Comparison of ENCODE assay signal across 9 cellular contexts in the genomic region with DNA sequence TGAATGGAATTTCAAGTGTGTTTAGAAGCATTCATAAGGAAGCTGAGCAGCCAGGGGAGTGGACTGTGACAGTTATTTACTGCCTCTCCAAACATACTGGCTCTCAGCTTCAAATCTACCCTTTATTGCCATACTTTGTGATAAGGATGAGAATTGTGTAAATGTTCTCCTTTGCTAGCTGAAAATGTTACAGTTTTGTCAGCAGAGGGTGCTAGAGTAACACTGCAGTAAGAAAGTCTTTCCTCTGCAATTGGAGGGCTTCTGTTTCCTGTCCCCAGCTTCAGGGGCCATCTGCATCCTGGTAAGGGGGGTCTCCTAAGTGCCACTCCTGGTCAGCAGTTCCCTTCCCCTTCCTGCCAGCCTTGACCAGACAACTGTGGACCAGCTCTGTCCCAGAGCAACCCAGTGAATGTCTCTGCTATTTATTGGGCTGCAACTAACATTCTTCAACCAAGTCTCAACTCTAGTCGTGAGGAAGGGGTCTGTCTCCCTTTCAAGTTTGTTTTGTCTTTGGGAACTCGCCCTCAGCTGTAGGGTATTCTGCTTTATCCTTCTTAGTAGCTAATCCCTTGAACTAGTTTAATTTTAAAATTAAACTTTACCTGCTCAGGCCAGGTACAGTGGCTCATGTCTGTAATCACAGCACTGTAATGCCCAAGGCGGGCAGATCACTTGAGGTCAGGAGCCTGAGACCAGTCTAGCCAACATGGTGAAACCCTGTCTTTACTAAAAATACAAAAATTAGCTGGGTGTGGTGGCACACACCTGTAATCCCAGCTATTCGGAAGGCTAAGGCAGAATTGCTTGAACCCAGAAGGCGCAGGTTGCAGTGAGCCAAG. TPM values are rescaled to one million over a fixed set of nuclear protein-coding genes. Genes with fewer than 3 reads are reported as not detected.
DNase-seq lines count a peak whose midpoint lies in the region; ATAC-seq, FAIRE-seq and TF ChIP-seq lines count a peak whose summit lies in the region.
"Had no signal": no experiment of that assay in that cellular context is flagged by ENCODE, and none has a peak within 500 bp of the region (broad histone marks: within the 10 kb centered on the region; RNA-seq: fewer than 3 reads in every experiment).

No MANE protein-coding gene starts in this region.

- POLR2A ChIA-PET in SK-N-SH (lab: Yijun Ruan, JAX): interaction anchor here (0.9 to 1.8 kb wide), 3 partner anchors 207 to 420 kb away, joined by 3 to 7 read pairs (median 4); partner anchors contain the start of gene FNIP1

- H3K27ac ChIP-seq in SK-N-SH (ENCODE audit: low read depth in 2 of 2, low read length in 1 of 2) (0 out of 4 replicates have a peak overlapping the region, but pooled peaks of 1 of the 2 experiments have one; percentile 7), lung (ENCODE audit: low read depth in 1 of 2, low read length in 1 of 2) (peak overlapping the region in 1 of 2 donors; percentile 17)

- H3K36me3 Mint-ChIP-seq in effector memory CD8-positive, alpha-beta T cell (ENCODE audit: insufficient read depth): peaks cover 3% of the 10 kb centered on the region

- WGBS in SK-N-SH (ENCODE audit: low lambda C conversion rate): 78% methylated on average over 5 of the region's 5 CpGs
- WGBS in lung, 2 donors: 71 to 76% methylated on average over 5 of the region's 5 CpGs

- H3K27ac Mint-ChIP-seq in effector memory CD8-positive, alpha-beta T cell: no peak overlapping the region
- H3K27ac Mint-ChIP-seq: IgD-negative memory B cell had no signal

- no peak overlapping the region for H3K9ac ChIP-seq in SK-N-SH

- no peaks in the 10 kb centered on the region for H3K9me2 ChIP-seq in SK-N-SH

- no peaks in the 10 kb centered on the region for H3K27me3 Mint-ChIP-seq in effector memory CD8-positive, alpha-beta T cell
- H3K27me3 Mint-ChIP-seq: IgD-negative memory B cell had no signal

- ATAC-seq in effector memory CD8-positive, alpha-beta T cell (replicated peaks): peak; percentile 73
- peak; percentile 58 for ATAC-seq in lung (ENCODE audit: insufficient read depth, low FRiP score)
- no peak for ATAC-seq in HG03045 (IDR thresholded peaks at IDR 0.05; ENCODE audit: unreplicated experiment)

- no peaks in the 10 kb centered on the region for H4K20me1 ChIP-seq in SK-N-SH (ENCODE audit: insufficient read depth)

- FAIRE-seq in urothelium cell line (lab: Jason Lieb, UNC): no peak

- H3K27me3 ChIP-seq in SK-N-SH (ENCODE audit: insufficient read depth): no peaks in the 10 kb centered on the region
- no peaks in the 10 kb centered on the region for H3K27me3 ChIP-seq in lung (ENCODE audit: control insufficient read depth, insufficient read depth)

- H3K4me1 ChIP-seq in SK-N-SH (ENCODE audit: control insufficient read depth in 1 of 2, insufficient read depth in 2 of 2, low read depth in 1 of 2, low read length in 1 of 2) (peaks cover 0 to 3% of the 10 kb centered on the region in 2 experiments; a peak in 1 of 4 replicates), lung (ENCODE audit: control insufficient read depth in 2 of 2, insufficient read depth in 2 of 2, low read length in 2 of 2) (peaks cover 5 to 17% of the 10 kb centered on the region in 2 donors)

- peaks cover 25 to 36% of the 10 kb centered on the region in 2 donors for H3K4me1 Mint-ChIP-seq in effector memory CD8-positive, alpha-beta T cell (ENCODE audit: low read depth in 2 of 2)

- no peaks in the 10 kb centered on the region for H3K9me3 ChIP-seq in SK-N-SH
- no peaks in the 10 kb centered on the region for H3K9me3 ChIP-seq in lung (ENCODE audit: control insufficient read depth in 2 of 2, insufficient read depth in 1 of 2, low read length in 1 of 2)

- H2AFZ ChIP-seq in SK-N-SH (ENCODE audit: low read depth): no peak overlapping the region

- peaks cover 4% of the 10 kb centered on the region for H3F3A ChIP-seq in SK-N-SH (replicated peaks; ENCODE audit: insufficient read depth)

- H3K4me3 Mint-ChIP-seq in effector memory CD8-positive, alpha-beta T cell: no peak overlapping the region

- no peak for TF ChIP-seq EP300 in SK-N-SH (IDR thresholded peaks at IDR 0.05; ENCODE audit: borderline replicate concordance in 1 of 2, low read depth in 1 of 2, low read length in 1 of 2)

- H3K79me2 ChIP-seq in SK-N-SH (ENCODE audit: insufficient read depth): peaks cover 25% of the 10 kb centered on the region

- CTCF ChIA-PET in SK-N-SH (lab: Yijun Ruan, JAX): interaction anchor here (0.6 to 5.7 kb wide), 83 partner anchors 9 to 777 kb away, joined by 3 to 152 read pairs (median 4); partner anchors contain the start of genes ACSL6 and FNIP1

- H3K4me2 ChIP-seq in SK-N-SH: no peak overlapping the region

- no peaks in the 10 kb centered on the region for H3K36me3 ChIP-seq in SK-N-SH (replicated peaks in 1 of 2; ENCODE audit: control insufficient read depth in 1 of 2, insufficient read depth in 2 of 2, low read length in 1 of 2)
- H3K36me3 ChIP-seq in lung (ENCODE audit: control insufficient read depth in 2 of 2, insufficient read depth in 2 of 2, low read length in 2 of 2): peaks cover 0 to 5% of the 10 kb centered on the region in 2 donors

- TF ChIP-seq RAD21 in SK-N-SH (IDR thresholded peaks at IDR 0.05; ENCODE audit: low read length): peak; percentile 95

- DNase-seq in AG20443 (ENCODE audit: low spot score) (peak; percentile 61), Kasumi-1 (lab: John Stamatoyannopoulos, UW) (peak; percentile 72 to 84), SK-N-SH (peak; percentile 83), lung (ENCODE audit: low spot score) (no peak), urothelium cell line (ENCODE audit: low spot score) (peak; percentile 41)
- DNase-seq in effector memory CD8-positive, alpha-beta T cell: peak in 2 of 3 experiments; percentile 18 to 40

- H3K9me3 Mint-ChIP-seq in effector memory CD8-positive, alpha-beta T cell: no peaks in the 10 kb centered on the region

- no peak overlapping the region for H3K4me3 ChIP-seq in SK-N-SH (ENCODE audit: low read depth in 2 of 2, low read length in 1 of 2)
- H3K4me3 ChIP-seq in lung: no peak overlapping the region

- TF ChIP-seq CTCF in GM12872 (IDR thresholded peaks at IDR 0.05; ENCODE audit: insufficient read depth, low read depth, low read length) (peak; percentile 90), SK-N-SH (IDR thresholded peaks at IDR 0.05) (peak; percentile 90), lung (IDR thresholded peaks at IDR 0.05; ENCODE audit: control extremely low read depth, extremely low read depth) (peak; percentile 67)

TF ChIP-seq in SK-N-SH, 30 proteins besides CTCF, POLR2A, EP300 and RAD21:
- no peak for TF ChIP-seq REST (IDR thresholded peaks at IDR 0.05; ENCODE audit: low read depth, low read length)
- TF ChIP-seq SMC3 (IDR thresholded peaks at IDR 0.05; ENCODE audit: low read depth, low read length): peak; percentile 90
- peak; percentile 42 for TF ChIP-seq CHD2 (IDR thresholded peaks at IDR 0.05; ENCODE audit: low read length, partially characterized antibody)

RNA-seq across cellular contexts. Expression of gene RAPGEF6, which starts 45.3 kb away (rescaled TPM):
- polyA plus RNA-seq in SK-N-SH (2012; rRNA removed) (2.9 and 4.7 TPM in 2 replicates), lung (1 to 10 TPM; 3.9 to 5.0 TPM)
- polyA plus RNA-seq in SK-N-SH (2012; cell fraction: cytosol; rRNA removed): 3.0 and 3.3 TPM in 2 replicates
- polyA plus RNA-seq in SK-N-SH (2012; cell fraction: nucleus; rRNA removed): 4.9 and 9.0 TPM in 2 replicates
- 10 to 100 TPM; 16.7 to 73.1 TPM for total RNA-seq in lung
